ENCODE assay signal across 1 cellular context in the genomic region with DNA sequence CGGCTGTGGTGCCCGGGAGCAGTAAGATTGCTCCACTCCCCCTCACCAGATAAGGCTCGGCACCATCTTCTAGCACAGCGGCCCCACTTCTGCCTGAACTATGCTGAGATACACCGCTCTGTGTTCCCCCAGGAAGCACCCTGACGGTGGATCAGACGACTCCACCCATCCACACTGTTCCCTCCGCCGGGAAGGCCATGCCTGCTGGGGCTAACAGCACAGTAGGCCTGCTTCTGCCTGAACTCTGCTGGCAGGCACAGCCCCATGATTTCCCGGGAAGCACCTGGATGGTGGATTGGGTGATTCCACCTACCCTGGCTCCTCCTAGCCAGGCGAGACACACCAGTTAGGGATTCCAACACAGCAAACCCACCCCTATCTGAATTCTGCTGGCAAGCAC.
TF ChIP-seq lines count a peak whose summit lies in the region.

No MANE protein-coding gene starts in this region.

TF ChIP-seq in H1, 55 proteins besides CTCF, POLR2A, EP300 and RAD21:
- TF ChIP-seq CBX8 (IDR thresholded peaks at IDR 0.05; ENCODE audit: borderline replicate concordance, low read depth, low read length) (no peak), POLR2AphosphoS5 (IDR thresholded peaks at IDR 0.05; ENCODE audit: low read depth, low read length) (no peak), NANOG (IDR thresholded peaks at IDR 0.05; ENCODE audit: insufficient read depth, low read depth, low read length, poor library complexity, severe bottlenecking) (no peak), HDAC2 (IDR thresholded peaks at IDR 0.05; ENCODE audit: borderline replicate concordance in 1 of 2, low read depth in 2 of 2, low read length in 2 of 2) (no peak), CTBP2 (IDR thresholded peaks at IDR 0.05; ENCODE audit: borderline replicate concordance, insufficient read depth, insufficient read length, low read length) (no peak)
